27 cellular contexts compared by ENCODE assay signal in genomic region chr5:160192424-160192823, GRCh38. TPM values are rescaled to one million over a fixed set of nuclear protein-coding genes. Genes with fewer than 3 reads are reported as not detected.
"Had no signal": no experiment of that assay in that cellular context is flagged by ENCODE, and none has a peak within 500 bp of the region (broad histone marks: within the 10 kb centered on the region; RNA-seq: fewer than 3 reads in every experiment).

No MANE protein-coding gene starts in this region.

- H3K4me3 ChIP-seq: Peyer's patch, SJCRH30 had no signal

- H3K9me3 ChIP-seq: Peyer's patch, SJCRH30, SK-N-SH had no signal

- H3K9me3 Mint-ChIP-seq: activated naive CD4-positive, alpha-beta T cell treated with anti-CD3 and anti-CD28 coated beads, Interleukin-2, amount 50 U/mL, for 72 hours; activated T-cell treated with anti-CD3 and anti-CD28 coated beads, Interleukin-2, amount 50 U/mL, for 24 hours; activated T-helper 1 cell treated with anti-CD3 and anti-CD28 coated beads, Interleukin-12 subunit alpha, Interleukin-12 subunit beta, Interleukin-2, Interleukin-4 antibody, amounts not matched to agents 30 ng/mL and 10 ng/mL and 1 ng/mL, durations not matched to agents 14 hours and 24 hours and 36 hours had no signal

- H3K4me3 Mint-ChIP-seq: activated CD8-positive, alpha-beta memory T cell treated with anti-CD3 and anti-CD28 coated beads, Interleukin-2, amount 10 ng/mL, durations not matched to agents 7 days and 5 days; activated T-cell treated with anti-CD3 and anti-CD28 coated beads, Interleukin-2, amount 50 U/mL, for 24 hours; activated T-helper 1 cell treated with anti-CD3 and anti-CD28 coated beads, Interleukin-12 subunit alpha, Interleukin-12 subunit beta, Interleukin-2, Interleukin-4 antibody, amounts not matched to agents 30 ng/mL and 10 ng/mL and 1 ng/mL, durations not matched to agents 14 hours and 24 hours and 36 hours had no signal

- H3K9ac ChIP-seq: SK-N-SH had no signal

- DNase-seq: activated CD4-positive, alpha-beta T cell treated with anti-CD3 and anti-CD28 coated beads for 48 hours; activated CD4-positive, alpha-beta T cell treated with anti-CD3 and anti-CD28 coated beads, Interleukin-2, amount 50 U/mL, for 4 hours; activated CD4-positive, CD25-positive, alpha-beta regulatory T cell treated with anti-CD3 and anti-CD28 coated beads, Interleukin-2, amount 50 U/mL, for 72 hours; activated CD8-positive, alpha-beta memory T cell treated with anti-CD3 and anti-CD28 coated beads, Interleukin-2, amount 10 ng/mL, durations not matched to agents 7 days and 5 days; activated effector memory CD4-positive, alpha-beta T cell treated with Interleukin-2 at 50 U/mL for 16 hours; activated naive CD4-positive, alpha-beta T cell treated with Interleukin-2 at 50 U/mL for 16 hours; activated T-cell treated with anti-CD3 and anti-CD28 coated beads, Interleukin-2, amount 50 U/mL, for 24 hours; amygdala; Karpas-422; MM.1S; NCI-H1105; NCI-H1436; NCI-H1694 treated with DMSO at 0.1 percent for 48 hours; NCI-H2029 treated with DMSO at 0.1 percent for 48 hours; NCI-H345; NCI-H510A treated with DMSO at 0.1 percent for 48 hours; NCI-H69; Peyer's patch; Right ventricle myocardium superior; SJCRH30; SK-N-SH; T-helper 1 cell had no signal

- H3K27ac Mint-ChIP-seq: activated CD8-positive, alpha-beta memory T cell treated with anti-CD3 and anti-CD28 coated beads, Interleukin-2, amount 10 ng/mL, durations not matched to agents 7 days and 5 days; activated T-cell treated with anti-CD3 and anti-CD28 coated beads, Interleukin-2, amount 50 U/mL, for 24 hours; activated T-helper 1 cell treated with anti-CD3 and anti-CD28 coated beads, Interleukin-12 subunit alpha, Interleukin-12 subunit beta, Interleukin-2, Interleukin-4 antibody, amounts not matched to agents 30 ng/mL and 10 ng/mL and 1 ng/mL, durations not matched to agents 14 hours and 24 hours and 36 hours had no signal

- H3K36me3 ChIP-seq: Peyer's patch, SJCRH30 had no signal

- ATAC-seq: activated CD8-positive, alpha-beta memory T cell treated with anti-CD3 and anti-CD28 coated beads, Interleukin-2, amount 10 ng/mL, durations not matched to agents 7 days and 5 days; activated naive CD4-positive, alpha-beta T cell treated with anti-CD3 and anti-CD28 coated beads, Interleukin-2, amount 50 U/mL, for 72 hours had no signal

- H3K4me1 Mint-ChIP-seq: activated CD8-positive, alpha-beta memory T cell treated with anti-CD3 and anti-CD28 coated beads, Interleukin-2, amount 10 ng/mL, durations not matched to agents 7 days and 5 days had no signal

- H3K27ac ChIP-seq: Peyer's patch, RWPE1, SJCRH30 had no signal

- H3K27me3 ChIP-seq: Peyer's patch, SJCRH30 had no signal

- H3K36me3 Mint-ChIP-seq: activated CD8-positive, alpha-beta memory T cell treated with anti-CD3 and anti-CD28 coated beads, Interleukin-2, amount 10 ng/mL, durations not matched to agents 7 days and 5 days; activated naive CD4-positive, alpha-beta T cell treated with anti-CD3 and anti-CD28 coated beads, Interleukin-2, amount 50 U/mL, for 72 hours had no signal

- H3K4me2 ChIP-seq: SK-N-SH had no signal

RNA-seq across cellular contexts. Expression of gene FABP6, which starts 36.9 kb away (rescaled TPM):
- total RNA-seq: activated CD8-positive, alpha-beta memory T cell treated with anti-CD3 and anti-CD28 coated beads, Interleukin-2, amount 10 ng/mL, durations not matched to agents 7 days and 5 days; activated naive CD4-positive, alpha-beta T cell treated with anti-CD3 and anti-CD28 coated beads, Interleukin-2, amount 50 U/mL, for 72 hours; activated T-helper 1 cell treated with anti-CD3 and anti-CD28 coated beads, Interleukin-12 subunit alpha, Interleukin-12 subunit beta, Interleukin-2, Interleukin-4 antibody, amounts not matched to agents 30 ng/mL and 10 ng/mL and 1 ng/mL, durations not matched to agents 14 hours and 24 hours and 36 hours; cardiac septum; T-helper 2 cell treated with Interferon-gamma antibody and Interleukin-4, amounts not matched to agents 100 ng/mL and 5 ng/mL, for 36 hours had no signal
